Comparison of ENCODE assay signal across 9 cellular contexts in genomic region chr2:217978536-217979150, GRCh38. TPM values are rescaled to one million over a fixed set of nuclear protein-coding genes. Genes with fewer than 3 reads are reported as not detected.
A peak's percentile ranks its signal among the peaks of the same experiment; 100 is the strongest.
DNase-seq lines count a peak whose midpoint lies in the region; ATAC-seq, FAIRE-seq and TF ChIP-seq lines count a peak whose summit lies in the region.
"Had no signal": no experiment of that assay in that cellular context is flagged by ENCODE, and none has a peak within 500 bp of the region (broad histone marks: within the 10 kb centered on the region; RNA-seq: fewer than 3 reads in every experiment).

No MANE protein-coding gene starts in this region.

- H3K79me1 ChIP-seq in IMR-90 (ENCODE audit: low read depth in 1 of 2, low read length in 2 of 2) = peaks cover 21 to 60% of the 10 kb centered on the region in 2 experiments; a peak in 3 of 4 replicates

- peak overlapping the region; percentile 94 for H2AK9ac ChIP-seq in IMR-90 (replicated peaks; ENCODE audit: low read depth, low read length, poor library complexity)

- H4K91ac ChIP-seq in IMR-90 (ENCODE audit: insufficient read depth, low read depth, low read length) = peak overlapping the region; percentile 54

- no peak overlapping the region for H3K27ac Mint-ChIP-seq in natural killer cell treated with Interleukin-12 subunit alpha and Interleukin-12 subunit beta and Interleukin-15 and Interleukin-18, amount 100 ng/mL, for 72 hours
- H3K27ac Mint-ChIP-seq: stimulated activated effector memory CD8-positive, alpha-beta T cell treated with anti-CD3 and anti-CD28 coated beads, Interleukin-12 subunit alpha, Interleukin-12 subunit beta, amount 100 ng/mL, for 72 hours had no signal

- dilution Hi-C loops in IMR-90 (cut with HindIII; ENCODE audit: low sequenced_read_pairs, unreplicated experiment) = no loop called here

- no peaks in the 10 kb centered on the region for H3K36me3 Mint-ChIP-seq in natural killer cell treated with Interleukin-12 subunit alpha and Interleukin-12 subunit beta and Interleukin-15 and Interleukin-18, amount 100 ng/mL, for 72 hours
- H3K36me3 Mint-ChIP-seq: stimulated activated effector memory CD8-positive, alpha-beta T cell treated with anti-CD3 and anti-CD28 coated beads, Interleukin-12 subunit alpha, Interleukin-12 subunit beta, amount 100 ng/mL, for 72 hours had no signal

- H3K23ac ChIP-seq in IMR-90 (ENCODE audit: low read depth, low read length) = no peak overlapping the region

- peaks cover 18% of the 10 kb centered on the region; the same call in 1 of the 2 replicates for H3K9me1 ChIP-seq in IMR-90 (ENCODE audit: insufficient read depth, low read length)

- H3K9ac ChIP-seq in IMR-90 (ENCODE audit: low read depth, low read length) = peak overlapping the region; percentile 45

- H3K4ac ChIP-seq in IMR-90 (ENCODE audit: low read depth, low read length) = peak overlapping the region; percentile 78

- POLR2A ChIA-PET in IMR-90 (lab: Charles Lee; ENCODE audit: unreplicated experiment) = no interaction called here

- CTCF ChIA-PET in IMR-90 (lab: Yijun Ruan, JAX) = no interaction called here

- 0% methylated on average over 2 of the region's 46 CpGs; no CpG with 5 or more reads in 1 of the 2 experiments for WGBS in IMR-90 (ENCODE audit: extremely low coverage in 2 of 2, insufficient read length in 1 of 2), 2 experiments

- H3K56ac ChIP-seq in IMR-90 (ENCODE audit: extremely low read depth, insufficient read depth, low read length) = no peak overlapping the region; the same call in 1 of the 2 replicates

- peak overlapping the region; percentile 38 to 79; a peak in 3 of 4 replicates for H4K8ac ChIP-seq in IMR-90 (ENCODE audit: low read depth in 2 of 2, low read length in 2 of 2)

- H3K18ac ChIP-seq in IMR-90 (ENCODE audit: low read depth, low read length) = no peak overlapping the region

- no peak overlapping the region for H3K4me3 Mint-ChIP-seq in natural killer cell treated with Interleukin-12 subunit alpha and Interleukin-12 subunit beta and Interleukin-15 and Interleukin-18, amount 100 ng/mL, for 72 hours
- H3K4me3 Mint-ChIP-seq: stimulated activated effector memory CD8-positive, alpha-beta T cell treated with anti-CD3 and anti-CD28 coated beads, Interleukin-12 subunit alpha, Interleukin-12 subunit beta, amount 100 ng/mL, for 72 hours had no signal

- intact Hi-C loops in IMR-90 (cut with micrococcal nuclease) (no loop called here), gastrocnemius medialis (cut with DNase I; ENCODE audit: low total_unique reads) (no loop called here)

- H3K4me1 ChIP-seq in IMR-90 (ENCODE audit: control insufficient read depth, insufficient read depth, low read length) (peaks cover 19% of the 10 kb centered on the region), gastrocnemius medialis (peaks cover 30 to 49% of the 10 kb centered on the region in 2 donors)

- no peak for TF ChIP-seq RAD21 in IMR-90 (IDR thresholded peaks at IDR 0.05; ENCODE audit: low read length)

- H3K27me3 ChIP-seq in IMR-90 (ENCODE audit: control insufficient read depth, insufficient read depth, low read length) = no peaks in the 10 kb centered on the region
- H3K27me3 ChIP-seq in gastrocnemius medialis = no peaks in the 10 kb centered on the region

- H2BK5ac ChIP-seq in IMR-90 (ENCODE audit: low read depth, low read length, poor library complexity, severe bottlenecking) = no peak overlapping the region

- H3K4me2 ChIP-seq in IMR-90 (ENCODE audit: low read depth, low read length) = peak overlapping the region; percentile 75

- H2BK120ac ChIP-seq in IMR-90 (ENCODE audit: low read depth, low read length) = peak overlapping the region; percentile 62

- H3K9me3 ChIP-seq in IMR-90 (ENCODE audit: control insufficient read depth, insufficient read depth, low read length) (no peaks in the 10 kb centered on the region), gastrocnemius medialis (no peaks in the 10 kb centered on the region)

- H3K27ac ChIP-seq in IMR-90 (ENCODE audit: insufficient read depth, low read length) (peak overlapping the region; percentile 51; the same call in 1 of the 2 replicates), coronary artery (peak overlapping the region; percentile 82 to 92), gastrocnemius medialis (peak overlapping the region; percentile 56 to 74 (median 70))

- H2AK5ac ChIP-seq in IMR-90 (ENCODE audit: low read depth, low read length) = peak overlapping the region; percentile 92

- H2BK20ac ChIP-seq in IMR-90 (ENCODE audit: low read depth, low read length) = no peak overlapping the region

- peak overlapping the region; percentile 16; the same call in 1 of the 2 replicates for H3K4me3 ChIP-seq in IMR-90 (ENCODE audit: insufficient read depth, low read depth, low read length)
- peak overlapping the region; percentile 78 for H3K4me3 ChIP-seq in coronary artery
- peak overlapping the region; percentile 52 to 60 (median 55) for H3K4me3 ChIP-seq in gastrocnemius medialis

- H3K36me3 ChIP-seq in IMR-90 (ENCODE audit: control insufficient read depth, insufficient read depth, low read length) = peaks cover 30% of the 10 kb centered on the region; the same call in 1 of the 2 replicates
- H3K36me3 ChIP-seq in gastrocnemius medialis = no peaks in the 10 kb centered on the region

- peaks cover 14% of the 10 kb centered on the region; the same call in 1 of the 2 replicates for H4K20me1 ChIP-seq in IMR-90 (ENCODE audit: insufficient read depth, low read length)

- in situ Hi-C loops in IMR-90 (cut with MboI; ENCODE audit: low sequenced_read_pairs) (no loop called here), gastrocnemius medialis (cut with MboI; ENCODE audit: low sequenced_read_pairs in 4 of 4) (no loop called here)

- ATAC-seq in IMR-90 (ENCODE audit: low read depth) (peak; percentile 65), gastrocnemius medialis (no peak)
- ATAC-seq in natural killer cell treated with Interleukin-12 subunit alpha and Interleukin-12 subunit beta and Interleukin-15 and Interleukin-18, amount 100 ng/mL, for 72 hours = no peak
- ATAC-seq: stimulated activated effector memory CD8-positive, alpha-beta T cell treated with anti-CD3 and anti-CD28 coated beads, Interleukin-12 subunit alpha, Interleukin-12 subunit beta, amount 100 ng/mL, for 72 hours had no signal

- DNase-seq in IMR-90 (no peak), coronary artery (ENCODE audit: low spot score) (no peak), kidney glomerular epithelial cell (lab: John Stamatoyannopoulos, UW) (peak; percentile 23), gastrocnemius medialis (no peak), frontal cortex (ENCODE audit: low spot score in 2 of 2) (no peak), NCI-H1092 (lab: John Stamatoyannopoulos, UW) (no peak), RPMI8226 (no peak)
- no peak for DNase-seq in natural killer cell treated with Interleukin-12 subunit alpha and Interleukin-12 subunit beta and Interleukin-15 and Interleukin-18, amount 100 ng/mL, for 72 hours (ENCODE audit: low spot score)

- no peak overlapping the region for H2BK15ac ChIP-seq in IMR-90 (ENCODE audit: low read depth, low read length)

- no peaks in the 10 kb centered on the region for H3K4me1 Mint-ChIP-seq in natural killer cell treated with Interleukin-12 subunit alpha and Interleukin-12 subunit beta and Interleukin-15 and Interleukin-18, amount 100 ng/mL, for 72 hours (ENCODE audit: low read depth in 2 of 2)

- TF ChIP-seq CTCF in IMR-90 (conservative IDR thresholded peaks at IDR 0.05; ENCODE audit: low read depth, low read length) = no peak
- no peak for TF ChIP-seq CTCF in coronary artery (IDR thresholded peaks at IDR 0.05)
- TF ChIP-seq CTCF in gastrocnemius medialis (IDR thresholded peaks at IDR 0.05 in 4 of 5, conservative IDR thresholded peaks at IDR 0.05 in 1 of 5) = no peak

- no peak for TF ChIP-seq POLR2A in IMR-90 (IDR thresholded peaks at IDR 0.05; ENCODE audit: low read depth, low read length)
- no peak for TF ChIP-seq POLR2A in gastrocnemius medialis (IDR thresholded peaks at IDR 0.05)

- no peak for FAIRE-seq in frontal cortex (lab: Jason Lieb, UNC)

- no peak overlapping the region for H4K5ac ChIP-seq in IMR-90 (ENCODE audit: low read depth, low read length)

- no peaks in the 10 kb centered on the region for H3K9me3 Mint-ChIP-seq in natural killer cell treated with Interleukin-12 subunit alpha and Interleukin-12 subunit beta and Interleukin-15 and Interleukin-18, amount 100 ng/mL, for 72 hours
- H3K9me3 Mint-ChIP-seq: stimulated activated effector memory CD8-positive, alpha-beta T cell treated with anti-CD3 and anti-CD28 coated beads, Interleukin-12 subunit alpha, Interleukin-12 subunit beta, amount 100 ng/mL, for 72 hours had no signal

- no peak overlapping the region; the same call in 1 of the 2 replicates for H3K14ac ChIP-seq in IMR-90 (replicated peaks; ENCODE audit: low read depth, low read length)

- BruUV-seq in IMR-90 (replicated peaks; lab: Mats Ljungman, UMichigan) = no TSS peak

- peak overlapping the region; percentile 91 for H2AFZ ChIP-seq in IMR-90 (replicated peaks; ENCODE audit: low read length, poor library complexity)

- H3K27me3 Mint-ChIP-seq in natural killer cell treated with Interleukin-12 subunit alpha and Interleukin-12 subunit beta and Interleukin-15 and Interleukin-18, amount 100 ng/mL, for 72 hours = peaks cover 0 to 5% of the 10 kb centered on the region in 2 donors

TF ChIP-seq in IMR-90, 13 proteins besides CTCF, POLR2A, EP300 and RAD21:
- TF ChIP-seq, protein P1, sequence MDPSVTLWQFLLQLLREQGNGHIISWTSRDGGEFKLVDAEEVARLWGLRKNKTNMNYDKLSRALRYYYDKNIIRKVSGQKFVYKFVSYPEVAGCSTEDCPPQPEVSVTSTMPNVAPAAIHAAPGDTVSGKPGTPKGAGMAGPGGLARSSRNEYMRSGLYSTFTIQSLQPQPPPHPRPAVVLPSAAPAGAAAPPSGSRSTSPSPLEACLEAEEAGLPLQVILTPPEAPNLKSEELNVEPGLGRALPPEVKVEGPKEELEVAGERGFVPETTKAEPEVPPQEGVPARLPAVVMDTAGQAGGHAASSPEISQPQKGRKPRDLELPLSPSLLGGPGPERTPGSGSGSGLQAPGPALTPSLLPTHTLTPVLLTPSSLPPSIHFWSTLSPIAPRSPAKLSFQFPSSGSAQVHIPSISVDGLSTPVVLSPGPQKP (IDR thresholded peaks at IDR 0.05; ENCODE audit: borderline replicate concordance, low read depth, low read length) = no peak
- peak; percentile 30; the same call in 1 of the 2 replicates for TF ChIP-seq MAZ (IDR thresholded peaks at IDR 0.05; ENCODE audit: borderline replicate concordance, low read depth, low read length)

RNA-seq across cellular contexts. Expression of gene TNS1, which starts 24.2 kb away (rescaled TPM):
- total RNA-seq in IMR-90 (2012; rRNA removed) = 41.9 and 45.2 TPM in 2 replicates
- polyA plus RNA-seq in IMR-90 (2012; rRNA removed) = 40.3 and 41.1 TPM in 2 replicates
- polyA plus RNA-seq in IMR-90 (2012; cell fraction: cytosol; rRNA removed) = 17.3 and 23.8 TPM in 2 replicates
- 68.3 and 71.1 TPM in 2 replicates for polyA plus RNA-seq in IMR-90 (2012; cell fraction: nucleus; rRNA removed; ENCODE audit: low replicate concordance)
- 100 to 1,000 TPM; 407 to 670 (median 484) TPM for total RNA-seq in gastrocnemius medialis
- 1 to 10 TPM in 1 of 2 donors, under 1 TPM in 1; 0.29 to 2.1 TPM for total RNA-seq in natural killer cell treated with Interleukin-12 subunit alpha and Interleukin-12 subunit beta and Interleukin-15 and Interleukin-18, amount 100 ng/mL, for 72 hours
- total RNA-seq in frontal cortex = 3.7 TPM

Comparison
In these comparisons a context has a peak if more than half of its experiments do, and no peak if none do; other contexts are left out.
1. H3K4me3 ChIP-seq: peak in every context shown above with its lines; median percentile 78 in coronary artery; 55 in gastrocnemius medialis; 16 in IMR-90.